Comparison of ENCODE assay signal across 16 cellular contexts in genomic region chr11:110046759-110047386, GRCh38. TPM values are rescaled to one million over a fixed set of nuclear protein-coding genes. Genes with fewer than 3 reads are reported as not detected.
"Had no signal": no experiment of that assay in that cellular context is flagged by ENCODE, and none has a peak within 500 bp of the region (broad histone marks: within the 10 kb centered on the region; RNA-seq: fewer than 3 reads in every experiment).

No MANE protein-coding gene starts in this region.

- DNase-seq: activated CD8-positive, alpha-beta memory T cell treated with anti-CD3 and anti-CD28 coated beads, Interleukin-2, amount 50 U/mL, for 4 hours; activated CD8-positive, alpha-beta T cell treated with anti-CD3 and anti-CD28 coated beads for 36 hours; activated naive CD8-positive, alpha-beta T cell treated with anti-CD3 and anti-CD28 coated beads, Interleukin-2, amount 10 ng/mL, durations not matched to agents 7 days and 5 days; activated T-cell treated with anti-CD3 and anti-CD28 coated beads, Interleukin-2, amount 50 U/mL, for 72 hours; anterior cingulate cortex; foreskin fibroblast; naive thymus-derived CD8-positive, alpha-beta T cell; occipital lobe; psoas muscle; stimulated activated naive CD8-positive, alpha-beta T cell treated with anti-CD3 and anti-CD28 coated beads, Interleukin-15, Interleukin-2, amounts not matched to agents 100 U/mL and 50 U/mL, for 24 hours had no signal

- H3K9me3 Mint-ChIP-seq: activated CD8-positive, alpha-beta T cell treated with anti-CD3 and anti-CD28 coated beads for 36 hours; activated naive CD8-positive, alpha-beta T cell treated with anti-CD3 and anti-CD28 coated beads, Interleukin-2, amount 10 ng/mL, durations not matched to agents 7 days and 5 days; activated T-cell treated with anti-CD3 and anti-CD28 coated beads, Interleukin-2, amount 50 U/mL, for 72 hours; type B pancreatic cell had no signal

- H3K4me3 ChIP-seq: esophagus muscularis mucosa, psoas muscle, suprapubic skin had no signal

- ATAC-seq: activated CD8-positive, alpha-beta T cell treated with anti-CD3 and anti-CD28 coated beads for 36 hours; activated T-cell treated with anti-CD3 and anti-CD28 coated beads, Interleukin-2, amount 50 U/mL, for 72 hours; naive thymus-derived CD8-positive, alpha-beta T cell; psoas muscle; sciatic nerve; stimulated activated naive CD8-positive, alpha-beta T cell treated with anti-CD3 and anti-CD28 coated beads, Interleukin-15, Interleukin-2, amounts not matched to agents 100 U/mL and 50 U/mL, for 24 hours had no signal

- H3K9me3 ChIP-seq: esophagus muscularis mucosa, psoas muscle, suprapubic skin had no signal

- H3K36me3 Mint-ChIP-seq: activated naive CD8-positive, alpha-beta T cell treated with anti-CD3 and anti-CD28 coated beads, Interleukin-2, amount 10 ng/mL, durations not matched to agents 7 days and 5 days; type B pancreatic cell had no signal

- H3K27me3 ChIP-seq: esophagus muscularis mucosa, suprapubic skin had no signal

- H3K36me3 ChIP-seq: esophagus muscularis mucosa, suprapubic skin had no signal

- H3K27ac ChIP-seq: esophagus muscularis mucosa, psoas muscle, suprapubic skin, VCaP had no signal

- H3K27ac Mint-ChIP-seq: activated CD8-positive, alpha-beta T cell treated with anti-CD3 and anti-CD28 coated beads for 36 hours; activated naive CD8-positive, alpha-beta T cell treated with anti-CD3 and anti-CD28 coated beads, Interleukin-2, amount 10 ng/mL, durations not matched to agents 7 days and 5 days; activated T-cell treated with anti-CD3 and anti-CD28 coated beads, Interleukin-2, amount 50 U/mL, for 72 hours; naive thymus-derived CD8-positive, alpha-beta T cell; type B pancreatic cell had no signal

- H3K4me1 Mint-ChIP-seq: activated naive CD8-positive, alpha-beta T cell treated with anti-CD3 and anti-CD28 coated beads, Interleukin-2, amount 10 ng/mL, durations not matched to agents 7 days and 5 days; naive thymus-derived CD8-positive, alpha-beta T cell had no signal

- FAIRE-seq: keratinocyte had no signal

- H3K27me3 Mint-ChIP-seq: type B pancreatic cell had no signal

- H3K4me3 Mint-ChIP-seq: activated CD8-positive, alpha-beta T cell treated with anti-CD3 and anti-CD28 coated beads for 36 hours; activated naive CD8-positive, alpha-beta T cell treated with anti-CD3 and anti-CD28 coated beads, Interleukin-2, amount 10 ng/mL, durations not matched to agents 7 days and 5 days; activated T-cell treated with anti-CD3 and anti-CD28 coated beads, Interleukin-2, amount 50 U/mL, for 72 hours; naive thymus-derived CD8-positive, alpha-beta T cell; type B pancreatic cell had no signal

- H3K4me1 ChIP-seq: esophagus muscularis mucosa, psoas muscle, suprapubic skin had no signal

RNA-seq across cellular contexts. Expression of gene ZC3H12C, which starts 46.3 kb away (rescaled TPM):
- polyA plus RNA-seq: naive thymus-derived CD8-positive, alpha-beta T cell had no signal
